ENCODE assay signal across 8 cellular contexts in the genomic region with DNA sequence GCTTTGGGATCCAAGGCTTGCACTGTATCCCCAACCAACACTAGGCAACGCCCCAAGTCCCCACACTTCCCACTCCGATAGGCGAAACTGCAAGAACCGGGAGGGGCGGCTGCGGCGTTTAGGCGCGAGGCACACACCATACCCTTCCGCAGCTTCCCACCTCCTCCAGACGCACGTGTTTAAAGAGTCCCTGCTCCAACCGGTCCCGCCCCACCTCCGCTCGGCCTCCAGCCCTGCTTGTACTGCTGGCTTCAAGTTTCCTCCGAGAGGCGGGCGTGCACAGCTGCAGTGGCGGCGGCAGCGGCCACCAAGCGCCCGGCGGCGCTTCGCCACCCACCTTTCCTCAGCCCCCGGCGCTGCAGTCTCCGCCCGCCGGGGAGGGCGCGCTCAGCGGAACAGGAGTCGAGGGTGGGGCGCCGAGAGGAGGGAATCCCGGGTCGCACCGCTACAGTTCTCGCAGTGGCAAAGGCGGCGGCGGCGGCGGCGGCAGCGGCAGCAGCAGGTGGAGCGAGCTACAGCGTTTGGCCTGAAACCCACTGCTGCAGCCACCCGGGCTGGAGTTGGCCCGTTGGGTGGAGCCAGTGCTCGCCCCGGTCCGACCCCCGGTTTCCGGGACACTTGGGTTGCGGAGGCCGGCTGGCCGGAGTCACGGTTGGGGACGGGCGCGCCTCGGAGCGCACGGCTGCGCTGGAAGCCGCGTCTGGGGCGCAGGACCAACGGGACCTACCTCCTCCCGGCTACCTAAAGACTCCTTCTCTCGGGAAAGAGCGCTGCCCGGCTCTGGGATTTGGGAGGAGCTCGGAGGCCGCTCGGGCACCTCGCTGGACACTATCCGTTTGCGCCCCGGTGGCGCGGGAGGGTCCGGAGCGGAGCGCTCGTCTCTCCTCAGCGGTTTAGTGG.
DNase-seq lines count a peak whose midpoint lies in the region; ATAC-seq and TF ChIP-seq lines count a peak whose summit lies in the region.

A gene (plus strand): TSS at position 457 of the 900 bp plus-strand sequence. CDS start 858 bp downstream, outside the sequence.

- ATAC-seq in GM18520 (IDR thresholded peaks at IDR 0.05; ENCODE audit: unreplicated experiment) (no peak), HG03135 (IDR thresholded peaks at IDR 0.05; ENCODE audit: unreplicated experiment) (no peak)

- no peaks in the 10 kb centered on the region for H3K36me3 ChIP-seq in HEK293 (ENCODE audit: control insufficient read depth in 2 of 2, insufficient read depth in 1 of 2, low read length in 2 of 2)

- peak within 1 kb of the TSS; percentile 65; the same call in 1 of the 2 replicates for H3K27ac ChIP-seq in HEK293 (ENCODE audit: extremely low read depth, low read depth, low read length)

- POLR2A ChIA-PET in HEK293 (lab: Yijun Ruan, JAX): interaction anchor here (0.6 to 1.9 kb wide), 7 partner anchors 10 to 73 kb away, joined by 3 to 7 read pairs (median 4); no protein-coding TSS in a partner anchor

- peaks cover 9% of the 10 kb centered on the region for H3K4me1 ChIP-seq in HEK293 (ENCODE audit: control insufficient read depth, insufficient read depth, low read length)

- CTCF ChIA-PET in HEK293 (lab: Yijun Ruan, JAX): interaction anchor here (0.6 to 13.8 kb wide), 11 partner anchors 20 to 307 kb away, joined by 3 to 100 read pairs (median 4); no protein-coding TSS in a partner anchor

- H3K4me3 ChIP-seq in AG10803 (ENCODE audit: low read length) (peak within 1 kb of the TSS; percentile 74), HEK293 (ENCODE audit: low read depth, low read length) (peak within 1 kb of the TSS; percentile 59)

- TF ChIP-seq CTCF in AG10803 (conservative IDR thresholded peaks at IDR 0.05; ENCODE audit: low read length) (no peak; the same call in 1 of the 2 replicates), HEK293 (tag by site-specific recombination; IDR thresholded peaks at IDR 0.05) (peak; percentile 97)

- peak; percentile 69 for DNase-seq in AG10803 (ENCODE audit: low read depth)
- DNase-seq in NOMO-1 treated with DMSO at 0.1 percent for 48 hours (lab: John Stamatoyannopoulos, UW; ENCODE audit: unreplicated experiment): peak; percentile 51
- DNase-seq in amygdala (lab: John Stamatoyannopoulos, UW): peak in 32 of 56 donors; percentile 6 to 72 (median 30)
- peak; percentile 87 for DNase-seq in iPS-NIHi11 (ENCODE audit: low spot score)
- DNase-seq in stimulated activated CD8-positive, alpha-beta memory T cell treated with anti-CD3 and anti-CD28 coated beads, Interleukin-12 subunit alpha, Interleukin-12 subunit beta, amount 100 ng/mL, for 4 hours (ENCODE audit: low read depth): peak; percentile 8

- no peaks in the 10 kb centered on the region for H3K9me3 ChIP-seq in HEK293 (ENCODE audit: control insufficient read depth, insufficient read depth, low read depth, low read length)

TF ChIP-seq in HEK293, 187 proteins besides CTCF, POLR2A, EP300 and RAD21 (continues in another document):
- TF ChIP-seq KLF9 (tag by site-specific recombination; IDR thresholded peaks at IDR 0.05; ENCODE audit: low read depth): peak; percentile 87; the same call in 1 of the 2 replicates
- peak; percentile 90 for TF ChIP-seq ZBTB48 (tag by site-specific recombination; IDR thresholded peaks at IDR 0.05)
- TF ChIP-seq ZNF785 (tag by site-specific recombination; IDR thresholded peaks at IDR 0.05): peak; percentile 94
- no peak for TF ChIP-seq ZNF202 (tag by site-specific recombination; IDR thresholded peaks at IDR 0.05; ENCODE audit: borderline replicate concordance)
- TF ChIP-seq, protein P1, sequence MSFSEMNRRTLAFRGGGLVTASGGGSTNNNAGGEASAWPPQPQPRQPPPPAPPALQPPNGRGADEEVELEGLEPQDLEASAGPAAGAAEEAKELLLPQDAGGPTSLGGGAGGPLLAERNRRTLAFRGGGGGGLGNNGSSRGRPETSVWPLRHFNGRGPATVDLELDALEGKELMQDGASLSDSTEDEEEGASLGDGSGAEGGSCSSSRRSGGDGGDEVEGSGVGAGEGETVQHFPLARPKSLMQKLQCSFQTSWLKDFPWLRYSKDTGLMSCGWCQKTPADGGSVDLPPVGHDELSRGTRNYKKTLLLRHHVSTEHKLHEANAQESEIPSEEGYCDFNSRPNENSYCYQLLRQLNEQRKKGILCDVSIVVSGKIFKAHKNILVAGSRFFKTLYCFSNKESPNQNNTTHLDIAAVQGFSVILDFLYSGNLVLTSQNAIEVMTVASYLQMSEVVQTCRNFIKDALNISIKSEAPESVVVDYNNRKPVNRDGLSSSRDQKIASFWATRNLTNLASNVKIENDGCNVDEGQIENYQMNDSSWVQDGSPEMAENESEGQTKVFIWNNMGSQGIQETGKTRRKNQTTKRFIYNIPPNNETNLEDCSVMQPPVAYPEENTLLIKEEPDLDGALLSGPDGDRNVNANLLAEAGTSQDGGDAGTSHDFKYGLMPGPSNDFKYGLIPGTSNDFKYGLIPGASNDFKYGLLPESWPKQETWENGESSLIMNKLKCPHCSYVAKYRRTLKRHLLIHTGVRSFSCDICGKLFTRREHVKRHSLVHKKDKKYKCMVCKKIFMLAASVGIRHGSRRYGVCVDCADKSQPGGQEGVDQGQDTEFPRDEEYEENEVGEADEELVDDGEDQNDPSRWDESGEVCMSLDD (tag by site-specific recombination; IDR thresholded peaks at IDR 0.05): peak; percentile 46; the same call in 1 of the 2 replicates
- peak; percentile 40; the same call in 1 of the 2 replicates for TF ChIP-seq ZNF16 (tag by site-specific recombination; IDR thresholded peaks at IDR 0.05; ENCODE audit: low read depth)
- no peak for TF ChIP-seq ZNF114 (tag by site-specific recombination; IDR thresholded peaks at IDR 0.05)
- TF ChIP-seq, protein P2, sequence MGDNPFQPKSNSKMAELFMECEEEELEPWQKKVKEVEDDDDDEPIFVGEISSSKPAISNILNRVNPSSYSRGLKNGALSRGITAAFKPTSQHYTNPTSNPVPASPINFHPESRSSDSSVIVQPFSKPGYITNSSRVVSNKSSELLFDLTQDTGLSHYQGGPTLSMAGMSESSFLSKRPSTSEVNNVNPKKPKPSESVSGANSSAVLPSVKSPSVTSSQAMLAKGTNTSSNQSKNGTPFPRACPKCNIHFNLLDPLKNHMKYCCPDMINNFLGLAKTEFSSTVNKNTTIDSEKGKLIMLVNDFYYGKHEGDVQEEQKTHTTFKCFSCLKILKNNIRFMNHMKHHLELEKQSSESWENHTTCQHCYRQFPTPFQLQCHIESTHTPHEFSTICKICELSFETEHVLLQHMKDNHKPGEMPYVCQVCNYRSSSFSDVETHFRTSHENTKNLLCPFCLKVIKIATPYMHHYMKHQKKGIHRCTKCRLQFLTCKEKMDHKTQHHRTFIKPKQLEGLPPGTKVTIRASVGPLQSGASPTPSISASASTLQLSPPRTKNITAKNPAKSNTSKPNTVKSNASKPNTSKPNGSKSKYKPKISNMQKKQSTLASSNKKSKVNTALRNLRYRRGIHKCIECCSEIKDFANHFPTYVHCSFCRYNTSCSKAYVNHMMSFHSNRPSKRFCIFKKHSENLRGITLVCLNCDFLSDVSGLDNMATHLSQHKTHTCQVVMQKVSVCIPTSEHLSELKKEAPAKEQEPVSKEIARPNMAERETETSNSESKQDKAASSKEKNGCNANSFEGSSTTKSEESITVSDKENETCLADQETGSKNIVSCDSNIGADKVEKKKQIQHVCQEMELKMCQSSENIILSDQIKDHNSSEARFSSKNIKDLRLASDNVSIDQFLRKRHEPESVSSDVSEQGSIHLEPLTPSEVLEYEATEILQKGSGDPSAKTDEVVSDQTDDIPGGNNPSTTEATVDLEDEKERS (tag by site-specific recombination; IDR thresholded peaks at IDR 0.05): peak; percentile 78; the same call in 1 of the 2 replicates
- peak; percentile 99 for TF ChIP-seq ZXDB (tag by site-specific recombination; IDR thresholded peaks at IDR 0.05)
- 0 out of 2 replicates have a peak, but pooled peaks have one; percentile 9 for TF ChIP-seq ZNF530 (tag by site-specific recombination; IDR thresholded peaks at IDR 0.05; ENCODE audit: low read depth)
- no peak for TF ChIP-seq ZNF174 (tag by site-specific recombination; IDR thresholded peaks at IDR 0.05)
- no peak for TF ChIP-seq ZNF48 (tag by site-specific recombination; IDR thresholded peaks at IDR 0.05)
- TF ChIP-seq ZEB2 (tag by site-specific recombination; IDR thresholded peaks at IDR 0.05): peak; percentile 98
- TF ChIP-seq, protein P3, sequence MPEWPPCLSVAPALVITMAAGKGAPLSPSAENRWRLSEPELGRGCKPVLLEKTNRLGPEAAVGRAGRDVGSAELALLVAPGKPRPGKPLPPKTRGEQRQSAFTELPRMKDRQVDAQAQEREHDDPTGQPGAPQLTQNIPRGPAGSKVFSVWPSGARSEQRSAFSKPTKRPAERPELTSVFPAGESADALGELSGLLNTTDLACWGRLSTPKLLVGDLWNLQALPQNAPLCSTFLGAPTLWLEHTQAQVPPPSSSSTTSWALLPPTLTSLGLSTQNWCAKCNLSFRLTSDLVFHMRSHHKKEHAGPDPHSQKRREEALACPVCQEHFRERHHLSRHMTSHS (tag by site-specific recombination; IDR thresholded peaks at IDR 0.05): no peak; the same call in 1 of the 2 replicates
- TF ChIP-seq ZNF350 (tag by site-specific recombination; IDR thresholded peaks at IDR 0.05): no peak; the same call in 1 of the 2 replicates
- peak; percentile 93 for TF ChIP-seq ZBTB20 (tag by site-specific recombination; IDR thresholded peaks at IDR 0.05)
- no peak for TF ChIP-seq ZNF521 (tag by site-specific recombination; IDR thresholded peaks at IDR 0.05)
- TF ChIP-seq, protein P4, sequence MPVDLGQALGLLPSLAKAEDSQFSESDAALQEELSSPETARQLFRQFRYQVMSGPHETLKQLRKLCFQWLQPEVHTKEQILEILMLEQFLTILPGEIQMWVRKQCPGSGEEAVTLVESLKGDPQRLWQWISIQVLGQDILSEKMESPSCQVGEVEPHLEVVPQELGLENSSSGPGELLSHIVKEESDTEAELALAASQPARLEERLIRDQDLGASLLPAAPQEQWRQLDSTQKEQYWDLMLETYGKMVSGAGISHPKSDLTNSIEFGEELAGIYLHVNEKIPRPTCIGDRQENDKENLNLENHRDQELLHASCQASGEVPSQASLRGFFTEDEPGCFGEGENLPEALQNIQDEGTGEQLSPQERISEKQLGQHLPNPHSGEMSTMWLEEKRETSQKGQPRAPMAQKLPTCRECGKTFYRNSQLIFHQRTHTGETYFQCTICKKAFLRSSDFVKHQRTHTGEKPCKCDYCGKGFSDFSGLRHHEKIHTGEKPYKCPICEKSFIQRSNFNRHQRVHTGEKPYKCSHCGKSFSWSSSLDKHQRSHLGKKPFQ (tag by site-specific recombination; IDR thresholded peaks at IDR 0.05): peak; percentile 100
- TF ChIP-seq YY1 (tag by site-specific recombination; IDR thresholded peaks at IDR 0.05): peak; percentile 73; the same call in 1 of the 2 replicates

Comparison
In these comparisons a context has a peak if more than half of its experiments do, and no peak if none do; other contexts are left out.
1. DNase-seq: peak in every context shown above with its lines; median percentile 87 in iPS-NIHi11; 69 in AG10803; 51 in NOMO-1 treated with DMSO at 0.1 percent for 48 hours; 30 in amygdala; 8 in stimulated activated CD8-positive, alpha-beta memory T cell treated with anti-CD3 and anti-CD28 coated beads, Interleukin-12 subunit alpha, Interleukin-12 subunit beta, amount 100 ng/mL, for 4 hours.